Comparison of ENCODE assay signal across 25 cellular contexts in genomic region chr2:63041592-63041991, GRCh38. TPM values are rescaled to one million over a fixed set of nuclear protein-coding genes. Genes with fewer than 3 reads are reported as not detected.
"Had no signal": no experiment of that assay in that cellular context is flagged by ENCODE, and none has a peak within 500 bp of the region (broad histone marks: within the 10 kb centered on the region; RNA-seq: fewer than 3 reads in every experiment).

No MANE protein-coding gene starts in this region.

- FAIRE-seq: endothelial cell of umbilical vein, urothelium cell line had no signal

- DNase-seq: colonic mucosa; effector CD4-positive, alpha-beta T cell; endodermal cell; foreskin melanocyte; head of caudate nucleus; left colon; left ventricle myocardium superior; mesenchymal stem cell; naive thymus-derived CD4-positive, alpha-beta T cell; nephron progenitor cell; small intestine; stimulated activated CD4-positive, alpha-beta T cell treated with anti-CD3 and anti-CD28 coated beads, Interleukin-12 subunit alpha, Interleukin-12 subunit beta, amount 100 ng/mL, for 4 hours; stimulated activated naive CD4-positive, alpha-beta T cell; stomach; substantia nigra; trophoblast cell had no signal

- H3K4me1 ChIP-seq: colonic mucosa, right atrium auricular region, stomach had no signal

- H3K27ac ChIP-seq: colonic mucosa, hepatocyte, neutrophil, right atrium auricular region, stomach, thoracic aorta had no signal

- H3K9me3 ChIP-seq: colonic mucosa, neutrophil, right atrium auricular region, stomach, thoracic aorta had no signal

- H3K4me3 Mint-ChIP-seq: endodermal cell; naive thymus-derived CD4-positive, alpha-beta T cell; nephron progenitor cell had no signal

- H3K27me3 ChIP-seq: colonic mucosa, right atrium auricular region had no signal

- ATAC-seq: left colon; left ventricle myocardium superior; naive thymus-derived CD4-positive, alpha-beta T cell had no signal

- H3K79me2 ChIP-seq: hepatocyte had no signal

- H3K4me3 ChIP-seq: colonic mucosa, hepatocyte, lung, right atrium auricular region, stomach, thoracic aorta had no signal

- H2AFZ ChIP-seq: hepatocyte had no signal

- H3K4me2 ChIP-seq: hepatocyte had no signal

- H3K36me3 ChIP-seq: colonic mucosa, neutrophil had no signal

- H3K27ac Mint-ChIP-seq: endodermal cell; naive thymus-derived CD4-positive, alpha-beta T cell; nephron progenitor cell had no signal

- H3K9me3 Mint-ChIP-seq: endodermal cell had no signal

RNA-seq across cellular contexts. Expression of gene OTX1, which starts 9.0 kb away (rescaled TPM):
- total RNA-seq: colonic mucosa; endothelial cell of umbilical vein; kidney epithelial cell; left colon; left ventricle myocardium superior; naive thymus-derived CD4-positive, alpha-beta T cell; osteoblast; right atrium auricular region; stomach; thoracic aorta had no signal
- polyA plus RNA-seq: endothelial cell of umbilical vein; naive thymus-derived CD4-positive, alpha-beta T cell; small intestine had no signal
